In the genomic region with DNA sequence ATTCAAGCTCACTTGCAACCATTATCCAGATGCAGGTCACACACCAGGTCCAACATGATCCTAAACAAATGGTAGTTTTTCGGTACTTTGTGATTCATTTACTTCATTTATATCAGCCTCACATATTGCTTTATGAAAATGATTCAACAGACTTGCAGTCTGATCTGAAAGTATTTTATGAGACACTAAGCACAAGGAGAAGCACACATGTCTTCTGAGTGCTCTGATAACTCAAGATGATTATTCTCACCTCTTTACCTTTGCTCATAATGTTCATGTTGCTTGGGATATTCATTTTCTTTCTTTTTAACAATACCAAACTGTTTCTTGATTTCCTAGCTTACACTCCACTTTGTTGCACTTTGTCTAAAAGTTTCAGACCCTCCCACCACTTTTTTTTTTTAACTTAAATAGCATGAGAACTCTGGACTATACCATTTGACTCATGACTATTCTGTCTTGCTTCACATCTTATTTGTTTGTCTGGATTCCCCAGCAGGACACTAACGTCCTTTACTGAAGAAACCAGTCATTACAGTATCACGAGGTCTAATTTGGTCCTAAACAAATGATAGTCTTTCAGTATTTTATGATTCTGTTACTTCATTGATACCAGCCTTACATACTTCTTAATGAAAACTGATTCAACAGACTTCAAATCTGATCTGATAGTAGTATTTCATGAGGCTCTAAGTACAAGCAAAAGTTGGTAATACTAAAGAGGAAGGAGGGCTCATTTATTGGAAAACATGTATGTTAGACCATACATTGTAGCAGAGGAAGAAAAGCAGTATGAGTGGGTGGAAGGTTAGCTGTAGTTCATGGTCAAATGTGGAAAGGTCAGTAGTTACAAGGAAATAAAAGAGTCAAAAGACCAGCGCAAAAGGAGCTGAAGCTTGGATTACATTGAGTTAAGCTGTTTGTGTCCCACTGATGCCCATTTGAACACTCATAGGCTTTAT, we compare ENCODE assay signal across 17 cellular contexts.
DNase-seq lines count a peak whose midpoint lies in the region; ATAC-seq and TF ChIP-seq lines count a peak whose summit lies in the region.
"Had no signal": no experiment of that assay in that cellular context is flagged by ENCODE, and none has a peak within 500 bp of the region (broad histone marks: within the 10 kb centered on the region; RNA-seq: fewer than 3 reads in every experiment).

No MANE protein-coding gene starts in this region.

- intact Hi-C loops in activated CD4-positive, alpha-beta T cell treated with anti-CD3 and anti-CD28 coated beads for 36 hours (cut with DNase I, micrococcal nuclease) = loop anchor here in 1 of 2 experiments (5.0 kb wide), 1 partner anchor 54 kb away; no protein-coding TSS in a partner anchor
- intact Hi-C loops in lower lobe of right lung (cut with DNase I) = no loop called here

- 92 to 95% methylated on average over 4 of the region's 4 CpGs for WGBS in GM23248 (ENCODE audit: low coverage in 1 of 2, low lambda C conversion rate in 2 of 2, missing lambda C conversion rate in 2 of 2), 2 experiments

- in situ Hi-C loops in GM23248 (cut with MboI) = no loop called here

- no peak overlapping the region for H3K4me2 ChIP-seq in GM23248 (ENCODE audit: unreplicated experiment)

- H3K27me3 ChIP-seq in lower lobe of right lung (ENCODE audit: low read depth) = no peaks in the 10 kb centered on the region
- H3K27me3 ChIP-seq in GM23248 (replicated peaks; ENCODE audit: insufficient read depth) = no peaks in the 10 kb centered on the region
- H3K27me3 ChIP-seq: neutrophil had no signal

- POLR2A ChIA-PET in activated CD4-positive, alpha-beta T cell treated with anti-CD3 and anti-CD28 coated beads for 36 hours (lab: Charles Lee) = interaction anchor here (0.6 kb wide), 2 partner anchors 173 to 1033 kb away, joined by 3 to 4 read pairs; no protein-coding TSS in a partner anchor

- H3K4me3 ChIP-seq in lower lobe of right lung = no peak overlapping the region
- H3K4me3 ChIP-seq in GM23248 = no peak overlapping the region

- no peaks in the 10 kb centered on the region for H3K9me3 ChIP-seq in lower lobe of right lung
- no peaks in the 10 kb centered on the region for H3K9me3 ChIP-seq in GM23248 (ENCODE audit: low read depth)
- H3K9me3 ChIP-seq: neutrophil had no signal

- H3K36me3 Mint-ChIP-seq in activated CD4-positive, alpha-beta T cell treated with anti-CD3 and anti-CD28 coated beads for 36 hours (ENCODE audit: low read depth) = no peaks in the 10 kb centered on the region
- H3K36me3 Mint-ChIP-seq: type B pancreatic cell had no signal

- H3K4me3 Mint-ChIP-seq in activated CD4-positive, alpha-beta T cell treated with anti-CD3 and anti-CD28 coated beads for 36 hours = no peak overlapping the region
- H3K4me3 Mint-ChIP-seq: activated CD4-positive, alpha-beta T cell treated with anti-CD3 and anti-CD28 coated beads, Interleukin-2, amount 10 ng/mL, durations not matched to agents 7 days and 5 days; type B pancreatic cell had no signal

- H3K9ac ChIP-seq in GM23248 = no peak overlapping the region

- DNase-seq in activated CD4-positive, alpha-beta T cell treated with anti-CD3 and anti-CD28 coated beads for 36 hours = no peak
- no peak for DNase-seq in activated CD4-positive, alpha-beta T cell treated with anti-CD3 and anti-CD28 coated beads, Interleukin-2, amount 50 U/mL, for 1 hour
- peak; percentile 29 for DNase-seq in fibroblast of peridontal ligament (ENCODE audit: extremely low read depth)
- no peak for DNase-seq in lower lobe of right lung
- DNase-seq in GM23248 = no peak
- DNase-seq in SKM-1 (lab: John Stamatoyannopoulos, UW; ENCODE audit: unreplicated experiment) = no peak
- DNase-seq: 8988T; activated CD4-positive, alpha-beta T cell treated with anti-CD3 and anti-CD28 coated beads, Interleukin-2, amount 10 ng/mL, durations not matched to agents 7 days and 5 days; erythroblast; islet precursor cell; NCI-H2029 treated with DMSO at 0.1 percent for 48 hours; RPMI8226; stimulated activated CD4-positive, alpha-beta T cell treated with anti-CD3 and anti-CD28 coated beads, Interleukin-4, amount 100 ng/mL, for 24 hours had no signal

- H3K36me3 ChIP-seq in lower lobe of right lung (no peaks in the 10 kb centered on the region), GM23248 (ENCODE audit: low read depth) (no peaks in the 10 kb centered on the region)
- H3K36me3 ChIP-seq: neutrophil had no signal

- H3F3A ChIP-seq in GM23248 (ENCODE audit: insufficient read depth) = peaks cover 13% of the 10 kb centered on the region

- CTCF ChIA-PET in activated CD4-positive, alpha-beta T cell treated with anti-CD3 and anti-CD28 coated beads for 36 hours (lab: Charles Lee) = interaction anchor here (0.6 to 1.8 kb wide), 2 partner anchors 13 to 301 kb away, joined by 3 to 4 read pairs; no protein-coding TSS in a partner anchor

- H3K4me1 Mint-ChIP-seq in activated CD4-positive, alpha-beta T cell treated with anti-CD3 and anti-CD28 coated beads for 36 hours = peaks cover 29% of the 10 kb centered on the region

- TF ChIP-seq CTCF in lower lobe of right lung (IDR thresholded peaks at IDR 0.05) = no peak

- H3K27ac Mint-ChIP-seq in activated CD4-positive, alpha-beta T cell treated with anti-CD3 and anti-CD28 coated beads for 36 hours = peak overlapping the region; percentile 32
- H3K27ac Mint-ChIP-seq: activated CD4-positive, alpha-beta T cell treated with anti-CD3 and anti-CD28 coated beads, Interleukin-2, amount 10 ng/mL, durations not matched to agents 7 days and 5 days; type B pancreatic cell had no signal

- no peaks in the 10 kb centered on the region for H4K20me1 ChIP-seq in GM23248 (ENCODE audit: insufficient read depth)

- peaks cover 12% of the 10 kb centered on the region for H3K4me1 ChIP-seq in lower lobe of right lung
- H3K4me1 ChIP-seq in GM23248 (ENCODE audit: insufficient read depth) = peaks cover 30% of the 10 kb centered on the region

- H3K27me3 Mint-ChIP-seq in activated CD4-positive, alpha-beta T cell treated with anti-CD3 and anti-CD28 coated beads for 36 hours = no peaks in the 10 kb centered on the region
- H3K27me3 Mint-ChIP-seq: activated CD4-positive, alpha-beta T cell treated with anti-CD3 and anti-CD28 coated beads, Interleukin-2, amount 10 ng/mL, durations not matched to agents 7 days and 5 days; type B pancreatic cell had no signal

- no peak overlapping the region for H2AFZ ChIP-seq in GM23248

- H3K27ac ChIP-seq in lower lobe of right lung (no peak overlapping the region), GM23248 (no peak overlapping the region)
- H3K27ac ChIP-seq: neutrophil had no signal

- no peaks in the 10 kb centered on the region for H3K9me3 Mint-ChIP-seq in activated CD4-positive, alpha-beta T cell treated with anti-CD3 and anti-CD28 coated beads for 36 hours (ENCODE audit: low read depth)
- H3K9me3 Mint-ChIP-seq: type B pancreatic cell had no signal

- ATAC-seq in activated CD4-positive, alpha-beta T cell treated with anti-CD3 and anti-CD28 coated beads for 36 hours = peak; percentile 91
- ATAC-seq in GM21423 (IDR thresholded peaks at IDR 0.05; ENCODE audit: unreplicated experiment) (peak; percentile 56), HG03066 (IDR thresholded peaks at IDR 0.05; ENCODE audit: low read depth, unreplicated experiment) (peak; percentile 59), lower lobe of right lung (no peak)

- H3K79me2 ChIP-seq in GM23248 (ENCODE audit: insufficient read depth) = no peaks in the 10 kb centered on the region

- no peaks in the 10 kb centered on the region for H3K9me2 ChIP-seq in GM23248 (ENCODE audit: insufficient read depth)

Comparison
In these comparisons a context has a peak if more than half of its experiments do, and no peak if none do; other contexts are left out.
1. ATAC-seq: peak in activated CD4-positive, alpha-beta T cell treated with anti-CD3 and anti-CD28 coated beads for 36 hours (single experiment), GM21423 (single experiment) and HG03066 (single experiment); none in lower lobe of right lung (0 of 2).